ENCODE assay signal across 16 cellular contexts in the genomic region with DNA sequence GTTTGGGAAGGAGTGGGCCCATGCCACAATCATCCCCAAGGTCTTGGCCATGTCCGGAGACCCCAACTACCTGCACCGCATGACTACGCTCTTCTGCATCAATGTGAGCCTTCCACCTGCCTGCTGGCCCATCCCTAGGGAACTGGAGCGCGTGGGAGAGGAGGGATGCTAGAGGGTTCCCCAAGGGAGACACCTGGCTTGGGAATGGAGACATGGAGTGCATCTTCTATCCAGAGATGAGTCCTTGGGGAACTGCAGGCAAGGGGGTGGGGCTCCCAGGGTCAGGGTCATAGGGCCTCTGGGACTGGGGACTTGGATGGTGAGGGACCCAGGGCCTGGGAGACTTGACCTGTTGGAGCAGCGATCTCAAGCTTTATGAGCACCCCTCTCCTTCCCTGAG. TPM values are rescaled to one million over a fixed set of nuclear protein-coding genes. Genes with fewer than 3 reads are reported as not detected.
DNase-seq lines count a peak whose midpoint lies in the region; ATAC-seq and TF ChIP-seq lines count a peak whose summit lies in the region.
"Had no signal": no experiment of that assay in that cellular context is flagged by ENCODE, and none has a peak within 500 bp of the region (broad histone marks: within the 10 kb centered on the region; RNA-seq: fewer than 3 reads in every experiment).

No MANE protein-coding gene starts in this region.

- no peak for DNase-seq in activated T-cell treated with anti-CD3 and anti-CD28 coated beads, Interleukin-2, amount 50 U/mL, for 24 hours
- DNase-seq in activated T-cell treated with anti-CD3 and anti-CD28 coated beads, Interleukin-2, amount 50 U/mL, for 1 hour, result no peak
- DNase-seq in T-helper 17 cell (no peak), glutamatergic neuron (no peak), T-helper 9 cell (no peak), mesenteric fat pad (ENCODE audit: low spot score) (no peak)
- DNase-seq: ACHN; C1 segment of cervical spinal cord; Calu3; CD4-positive, alpha-beta T cell; DMS 273 treated with DMSO at 0.1 percent for 48 hours; H9 had no signal

- TF ChIP-seq CTCF in glutamatergic neuron (IDR thresholded peaks at IDR 0.05; ENCODE audit: partially characterized antibody, unreplicated experiment), result no peak

- no peaks in the 10 kb centered on the region for H3K9me3 Mint-ChIP-seq in activated T-cell treated with anti-CD3 and anti-CD28 coated beads, Interleukin-2, amount 50 U/mL, for 24 hours
- H3K9me3 Mint-ChIP-seq in glutamatergic neuron (ENCODE audit: unreplicated experiment), result peaks cover 9% of the 10 kb centered on the region
- H3K9me3 Mint-ChIP-seq in stimulated activated memory B cell treated with anti-CD40 and anti-IgM and Interleukin-4, amounts not matched to agents 10 μg/mL and 1 μg/mL and 100 μg/mL, for 72 hours, result no peaks in the 10 kb centered on the region
- H3K9me3 Mint-ChIP-seq: CD4-positive, alpha-beta T cell; GM23338; H9 had no signal

- H3K9me3 ChIP-seq in T-helper 17 cell (ENCODE audit: control insufficient read depth, low read length, poor library complexity, severe bottlenecking), result no peaks in the 10 kb centered on the region

- no peak overlapping the region for H3K4me3 Mint-ChIP-seq in activated T-cell treated with anti-CD3 and anti-CD28 coated beads, Interleukin-2, amount 50 U/mL, for 24 hours
- no peak overlapping the region for H3K4me3 Mint-ChIP-seq in T-helper 17 cell
- H3K4me3 Mint-ChIP-seq in glutamatergic neuron (ENCODE audit: unreplicated experiment), result no peak overlapping the region
- no peak overlapping the region for H3K4me3 Mint-ChIP-seq in stimulated activated memory B cell treated with anti-CD40 and anti-IgM and Interleukin-4, amounts not matched to agents 10 μg/mL and 1 μg/mL and 100 μg/mL, for 72 hours
- H3K4me3 Mint-ChIP-seq: B cell; CD4-positive, alpha-beta T cell; GM23338; H9 had no signal

- ATAC-seq in T-helper 17 cell (no peak), HG03460 (IDR thresholded peaks at IDR 0.05; ENCODE audit: unreplicated experiment) (no peak)
- no peak for ATAC-seq in stimulated activated memory B cell treated with anti-CD40 and anti-IgM and Interleukin-4, amounts not matched to agents 10 μg/mL and 1 μg/mL and 100 μg/mL, for 72 hours
- ATAC-seq: GM23338 had no signal

- no peaks in the 10 kb centered on the region for H3K27me3 Mint-ChIP-seq in activated T-cell treated with anti-CD3 and anti-CD28 coated beads, Interleukin-2, amount 50 U/mL, for 24 hours
- H3K27me3 Mint-ChIP-seq in T-helper 17 cell (no peaks in the 10 kb centered on the region), glutamatergic neuron (ENCODE audit: unreplicated experiment) (peaks cover 5% of the 10 kb centered on the region)
- H3K27me3 Mint-ChIP-seq in stimulated activated memory B cell treated with anti-CD40 and anti-IgM and Interleukin-4, amounts not matched to agents 10 μg/mL and 1 μg/mL and 100 μg/mL, for 72 hours, result no peaks in the 10 kb centered on the region
- H3K27me3 Mint-ChIP-seq: B cell; CD4-positive, alpha-beta T cell had no signal

- H3K4me1 Mint-ChIP-seq in activated T-cell treated with anti-CD3 and anti-CD28 coated beads, Interleukin-2, amount 50 U/mL, for 24 hours (ENCODE audit: low read depth), result peaks cover 6% of the 10 kb centered on the region
- H3K4me1 Mint-ChIP-seq in T-helper 17 cell (peaks cover 9% of the 10 kb centered on the region), glutamatergic neuron (ENCODE audit: low read depth, unreplicated experiment) (peaks cover 23% of the 10 kb centered on the region)
- H3K4me1 Mint-ChIP-seq in stimulated activated memory B cell treated with anti-CD40 and anti-IgM and Interleukin-4, amounts not matched to agents 10 μg/mL and 1 μg/mL and 100 μg/mL, for 72 hours, result peaks cover 14% of the 10 kb centered on the region
- H3K4me1 Mint-ChIP-seq: GM23338, H9 had no signal

- H3K27ac Mint-ChIP-seq in activated T-cell treated with anti-CD3 and anti-CD28 coated beads, Interleukin-2, amount 50 U/mL, for 24 hours, result peak overlapping the region; percentile 41
- H3K27ac Mint-ChIP-seq in T-helper 17 cell (peak overlapping the region; percentile 32), glutamatergic neuron (ENCODE audit: unreplicated experiment) (peak overlapping the region; percentile 72)
- peak overlapping the region; percentile 11 for H3K27ac Mint-ChIP-seq in stimulated activated memory B cell treated with anti-CD40 and anti-IgM and Interleukin-4, amounts not matched to agents 10 μg/mL and 1 μg/mL and 100 μg/mL, for 72 hours
- H3K27ac Mint-ChIP-seq: B cell; CD4-positive, alpha-beta T cell; GM23338; H9 had no signal

- H3K36me3 Mint-ChIP-seq in activated T-cell treated with anti-CD3 and anti-CD28 coated beads, Interleukin-2, amount 50 U/mL, for 24 hours (ENCODE audit: low read depth), result peaks cover 98% of the 10 kb centered on the region
- H3K36me3 Mint-ChIP-seq in T-helper 17 cell (ENCODE audit: low read depth) (peaks cover 21% of the 10 kb centered on the region), glutamatergic neuron (ENCODE audit: unreplicated experiment) (peaks cover 19% of the 10 kb centered on the region)
- H3K36me3 Mint-ChIP-seq in stimulated activated memory B cell treated with anti-CD40 and anti-IgM and Interleukin-4, amounts not matched to agents 10 μg/mL and 1 μg/mL and 100 μg/mL, for 72 hours, result peaks cover 82% of the 10 kb centered on the region

RNA-seq across cellular contexts. Expression of gene PPP2R1A, which starts 31.2 kb away (rescaled TPM):
- total RNA-seq in T-helper 17 cell, result 100 to 1,000 TPM; 173 to 180 TPM
- 311 TPM for total RNA-seq in glutamatergic neuron (ENCODE audit: unreplicated experiment)
- 184 TPM for total RNA-seq in mesenteric fat pad

RNA-seq across cellular contexts. Expression of gene ZNF766, which starts 48.4 kb away (rescaled TPM):
- total RNA-seq in T-helper 17 cell (10 to 100 TPM; 31.1 to 36.0 TPM), glutamatergic neuron (ENCODE audit: unreplicated experiment) (29.9 TPM), mesenteric fat pad (10.1 TPM)

RNA-seq across cellular contexts. Expression of gene ZNF836, which starts 49.6 kb away (rescaled TPM):
- total RNA-seq in T-helper 17 cell (10 to 100 TPM; 18.9 to 21.2 TPM), glutamatergic neuron (ENCODE audit: unreplicated experiment) (29.7 TPM), mesenteric fat pad (8.2 TPM)

Comparison
In these comparisons a context has a peak if more than half of its experiments do, and no peak if none do; other contexts are left out.
1. H3K27ac Mint-ChIP-seq: peak in every context shown above with its lines; median percentile 72 in glutamatergic neuron; 41 in activated T-cell treated with anti-CD3 and anti-CD28 coated beads, Interleukin-2, amount 50 U/mL, for 24 hours; 32 in T-helper 17 cell; 11 in stimulated activated memory B cell treated with anti-CD40 and anti-IgM and Interleukin-4, amounts not matched to agents 10 μg/mL and 1 μg/mL and 100 μg/mL, for 72 hours.